ENCODE assay signal across 13 cellular contexts in the genomic region with DNA sequence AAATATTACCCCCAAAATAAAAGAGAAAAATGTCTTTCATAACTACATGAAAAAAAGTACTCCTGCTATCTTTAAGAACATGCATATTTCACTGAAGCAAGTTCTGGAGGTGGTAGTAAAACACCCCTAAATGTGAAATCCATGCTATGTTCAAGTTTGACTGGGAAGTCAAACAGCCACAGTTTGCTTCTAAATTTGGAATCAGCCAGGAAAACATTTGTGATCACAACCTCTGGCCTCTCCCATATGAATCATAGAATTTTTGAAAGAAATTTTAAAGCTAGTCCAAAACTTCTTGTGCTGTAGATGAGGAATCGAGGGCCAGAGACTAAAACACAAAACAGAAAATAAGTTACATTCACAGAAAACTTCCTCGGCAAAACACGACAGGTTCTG. TPM values are rescaled to one million over a fixed set of nuclear protein-coding genes. Genes with fewer than 3 reads are reported as not detected.
DNase-seq lines count a peak whose midpoint lies in the region; FAIRE-seq and TF ChIP-seq lines count a peak whose summit lies in the region.
"Had no signal": no experiment of that assay in that cellular context is flagged by ENCODE, and none has a peak within 500 bp of the region (broad histone marks: within the 10 kb centered on the region; RNA-seq: fewer than 3 reads in every experiment).

No MANE protein-coding gene starts in this region.

- peak overlapping the region; percentile 74 for H3K4me3 ChIP-seq in left ventricle myocardium inferior
- H3K4me3 ChIP-seq in skeletal muscle tissue (ENCODE audit: low read length in 3 of 3) = peak overlapping the region; percentile 45 to 63 (median 54)

- TF ChIP-seq CTCF in left ventricle myocardium inferior (IDR thresholded peaks at IDR 0.05; ENCODE audit: borderline replicate concordance) = no peak

- H3K27ac ChIP-seq in angular gyrus (ENCODE audit: low read depth, low read length) (peak overlapping the region; percentile 93), left ventricle myocardium inferior (replicated peaks) (peak overlapping the region; percentile 92), skeletal muscle tissue (ENCODE audit: low read depth, low read length) (peak overlapping the region; percentile 90)

- H3K36me3 ChIP-seq in left ventricle myocardium inferior (no peaks in the 10 kb centered on the region), skeletal muscle tissue (ENCODE audit: control insufficient read depth in 3 of 3, insufficient read depth in 3 of 3, low read length in 3 of 3) (no peaks in the 10 kb centered on the region)

- TF ChIP-seq POLR2A in GM12891 (IDR thresholded peaks at IDR 0.05; ENCODE audit: low read depth, low read length) = no peak

- peak overlapping the region; percentile 55 to 73 (median 68) for H3K9ac ChIP-seq in skeletal muscle tissue (ENCODE audit: low read depth in 1 of 3, low read length in 3 of 3)

- DNase-seq in GM03348 (ENCODE audit: low spot score) = peak; percentile 43
- no peak for DNase-seq in left ventricle myocardium inferior
- DNase-seq in UCSD-AML1 (lab: John Stamatoyannopoulos, UW; ENCODE audit: unreplicated experiment) = no peak
- DNase-seq in NCI-H2227 treated with DMSO at 0.1 percent for 48 hours (lab: John Stamatoyannopoulos, UW) = no peak
- no peak for DNase-seq in GM12891 (ENCODE audit: insufficient read length, low spot score)
- no peak for DNase-seq in SK-N-DZ (ENCODE audit: low spot score)
- DNase-seq: activated naive CD4-positive, alpha-beta T cell; CD4-positive, CD25-positive, alpha-beta regulatory T cell; glutamatergic neuron; NCI-H82; nephron progenitor cell had no signal

- H3K9me3 ChIP-seq in left ventricle myocardium inferior (replicated peaks) (no peaks in the 10 kb centered on the region), skeletal muscle tissue (ENCODE audit: control insufficient read depth in 3 of 3, low read length in 3 of 3) (no peaks in the 10 kb centered on the region)

- no peak for FAIRE-seq in GM12891 (lab: Jason Lieb, UNC)

- intact Hi-C loops in left ventricle myocardium inferior (cut with micrococcal nuclease) = no loop called here

- H3K4me1 ChIP-seq in left ventricle myocardium inferior = peaks cover 95% of the 10 kb centered on the region
- peaks cover 56 to 60% (median 59%) of the 10 kb centered on the region in 3 donors for H3K4me1 ChIP-seq in skeletal muscle tissue (ENCODE audit: control insufficient read depth in 3 of 3, insufficient read depth in 3 of 3, low read length in 3 of 3)

- H3K27me3 ChIP-seq in left ventricle myocardium inferior (ENCODE audit: low read depth) (no peaks in the 10 kb centered on the region), skeletal muscle tissue (ENCODE audit: control insufficient read depth in 3 of 3, insufficient read depth in 3 of 3, low read length in 3 of 3) (no peaks in the 10 kb centered on the region)

TF ChIP-seq in GM12891, 5 proteins besides CTCF, POLR2A, EP300 and RAD21:
- TF ChIP-seq POU2F2 (IDR thresholded peaks at IDR 0.05; ENCODE audit: low read depth, low read length) (no peak), SPI1 (IDR thresholded peaks at IDR 0.05; ENCODE audit: low read depth, low read length) (no peak), POLR2AphosphoS5 (IDR thresholded peaks at IDR 0.05; ENCODE audit: low read depth, low read length) (no peak), TAF1 (IDR thresholded peaks at IDR 0.05; ENCODE audit: low read depth, low read length) (no peak), PAX5 (IDR thresholded peaks at IDR 0.05; ENCODE audit: insufficient read depth, low read length, severe bottlenecking) (no peak)

RNA-seq across cellular contexts. Expression of gene SORT1, which starts 6.6 kb away (rescaled TPM):
- 146 TPM for total RNA-seq in left ventricle myocardium inferior
- 22.4 TPM for total RNA-seq in skeletal muscle tissue
- 0.26 TPM for polyA plus RNA-seq in GM12891 (2012; ENCODE audit: low read depth, missing spikeins)
- polyA plus RNA-seq in SK-N-DZ (2014; cell fraction: cytosol; rRNA removed) = 17.5 and 19.3 TPM in 2 replicates
- polyA plus RNA-seq in SK-N-DZ (2014; cell fraction: nucleus; rRNA removed) = 13.0 and 20.1 TPM in 2 replicates
- polyA plus RNA-seq: CD4-positive, CD25-positive, alpha-beta regulatory T cell had no signal

RNA-seq across cellular contexts. Expression of gene PSMA5, which starts 35.1 kb away (rescaled TPM):
- total RNA-seq in left ventricle myocardium inferior (49.9 TPM), skeletal muscle tissue (28.2 TPM)
- polyA plus RNA-seq in GM12891 (2012; ENCODE audit: low read depth, missing spikeins) = 134 TPM
- 78.4 and 79.9 TPM in 2 replicates for polyA plus RNA-seq in SK-N-DZ (2014; cell fraction: cytosol; rRNA removed)
- polyA plus RNA-seq in SK-N-DZ (2014; cell fraction: nucleus; rRNA removed) = 45.1 and 46.8 TPM in 2 replicates
